8 cellular contexts compared by ENCODE assay signal in genomic region chr19:52820472-52821205, GRCh38. TPM values are rescaled to one million over a fixed set of nuclear protein-coding genes. Genes with fewer than 3 reads are reported as not detected.
DNase-seq lines count a peak whose midpoint lies in the region; ATAC-seq and TF ChIP-seq lines count a peak whose summit lies in the region.
"Not testable (repeated sequence)": the region's sequence is repeated elsewhere in the genome, so short reads cannot be mapped to it uniquely, and the experiment has no call there.

No MANE protein-coding gene starts in this region.

- not testable (repeated sequence) for TF ChIP-seq RAD21 in SK-N-SH (IDR thresholded peaks at IDR 0.05; ENCODE audit: low read length)

- H3K27me3 ChIP-seq in CD8-positive, alpha-beta T cell (ENCODE audit: insufficient read depth, low read length); HL-60 (ENCODE audit: insufficient read depth, poor library complexity, severe bottlenecking); SK-N-SH (ENCODE audit: insufficient read depth); adrenal gland; muscle layer of duodenum (ENCODE audit: low read depth, low read length): not testable (repeated sequence)

- peak overlapping the region; percentile 94 for H3K4me3 Mint-ChIP-seq in CD8-positive, alpha-beta T cell

- WGBS in SK-N-SH (ENCODE audit: low lambda C conversion rate): 16% methylated on average over 19 of the region's 20 CpGs
- 6 to 16% (median 10%) methylated on average over 9 to 20 of the region's 20 CpGs for WGBS in adrenal gland, 4 donors

- TF ChIP-seq POLR2A in adrenal gland (IDR thresholded peaks at IDR 0.05): not testable (repeated sequence)

- not testable (repeated sequence) for TF ChIP-seq EP300 in SK-N-SH (IDR thresholded peaks at IDR 0.05; ENCODE audit: borderline replicate concordance in 1 of 2, low read depth in 1 of 2, low read length in 1 of 2)

- DNase-seq in CD8-positive, alpha-beta T cell: peak in 3 of 7 experiments; percentile 4 to 30 (median 23)
- DNase-seq in HL-60 (ENCODE audit: low read depth in 1 of 2, low spot score in 1 of 2) (peak in 1 of 2 experiments; percentile 38), SK-N-SH (peak; percentile 17), adrenal gland (peak in 6 of 7 donors; percentile 29 to 55 (median 34)), foreskin melanocyte (peak; percentile 6)
- DNase-seq in stimulated activated CD4-positive, alpha-beta T cell treated with anti-CD3 and anti-CD28 coated beads, TNF-alpha, amount 100 ng/mL, for 48 hours (ENCODE audit: low read depth in 3 of 3): peak in 2 of 3 donors; percentile 2 to 8

- peak overlapping the region; percentile 86; the same call in 1 of the 2 replicates for H2AFZ ChIP-seq in SK-N-SH (ENCODE audit: low read depth)

- H3K9me3 Mint-ChIP-seq in CD8-positive, alpha-beta T cell: not testable (repeated sequence)

- not testable (repeated sequence) for H3F3A ChIP-seq in SK-N-SH (replicated peaks; ENCODE audit: insufficient read depth)

- not testable (repeated sequence) for H3K79me2 ChIP-seq in SK-N-SH (ENCODE audit: insufficient read depth)

- CTCF ChIA-PET in CD8-positive, alpha-beta T cell (lab: Charles Lee); SK-N-SH (lab: Yijun Ruan, JAX): not testable (repeated sequence)

- H3K4me1 ChIP-seq in CD8-positive, alpha-beta T cell (ENCODE audit: insufficient read depth, low read length); SK-N-SH (ENCODE audit: control insufficient read depth in 1 of 2, insufficient read depth in 2 of 2, low read depth in 1 of 2, low read length in 1 of 2); adrenal gland (replicated peaks in 1 of 2); muscle layer of duodenum (ENCODE audit: control insufficient read depth in 1 of 2, insufficient read depth in 2 of 2, low read length in 2 of 2): not testable (repeated sequence)

- H3K27ac Mint-ChIP-seq in CD8-positive, alpha-beta T cell: peak overlapping the region; percentile 86

- H3K4me1 Mint-ChIP-seq in CD8-positive, alpha-beta T cell (ENCODE audit: low read depth): peaks cover 21% of the 10 kb centered on the region

- not testable (repeated sequence) for H3K36me3 ChIP-seq in CD8-positive, alpha-beta T cell (ENCODE audit: insufficient read depth, low read length); adrenal gland (replicated peaks in 1 of 2); muscle layer of duodenum (ENCODE audit: control insufficient read depth in 1 of 2, insufficient read depth in 2 of 2, low read length in 2 of 2)
- peaks cover 2 to 13% of the 10 kb centered on the region in 2 experiments for H3K36me3 ChIP-seq in SK-N-SH (replicated peaks in 1 of 2; ENCODE audit: control insufficient read depth in 1 of 2, insufficient read depth in 2 of 2, low read length in 1 of 2)

- POLR2A ChIA-PET in CD8-positive, alpha-beta T cell (lab: Charles Lee); SK-N-SH (lab: Yijun Ruan, JAX): not testable (repeated sequence)

- peak overlapping the region; percentile 85 for H3K4me2 ChIP-seq in SK-N-SH

- ATAC-seq in CD8-positive, alpha-beta T cell: peak; percentile 7
- peak; percentile 44 for ATAC-seq in GM21447 (IDR thresholded peaks at IDR 0.05; ENCODE audit: unreplicated experiment)

- peak overlapping the region; percentile 66 for H3K4me3 ChIP-seq in CD8-positive, alpha-beta T cell (ENCODE audit: low read depth, low read length)
- H3K4me3 ChIP-seq in HL-60 (replicated peaks; ENCODE audit: insufficient read depth, low read length) (peak overlapping the region; percentile 59), SK-N-SH (ENCODE audit: low read depth in 2 of 2, low read length in 1 of 2) (peak overlapping the region; percentile 56 to 74), adrenal gland (peak overlapping the region; percentile 15 to 84 (median 53)), muscle layer of duodenum (ENCODE audit: low read depth in 1 of 2, low read length in 2 of 2) (peak overlapping the region; percentile 64 to 65)

- not testable (repeated sequence) for H3K27me3 Mint-ChIP-seq in CD8-positive, alpha-beta T cell (ENCODE audit: low read depth)

- intact Hi-C loops in CD8-positive, alpha-beta T cell (cut with DNase I, micrococcal nuclease): loop anchor here (1.0 to 2.0 kb wide), 2 partner anchors 36 to 37 kb away; partner anchors contain the start of gene ZNF468 (in 2 of the 2)
- intact Hi-C loops in adrenal gland (cut with DNase I): not testable (repeated sequence)

- H3K27ac ChIP-seq in CD8-positive, alpha-beta T cell (ENCODE audit: low read depth, low read length): peak overlapping the region; percentile 60
- H3K27ac ChIP-seq in HL-60 (replicated peaks) (peak overlapping the region; percentile 73), adrenal gland (peak overlapping the region in 3 of 5 donors; percentile 21 to 44 (median 35))
- not testable (repeated sequence) for H3K27ac ChIP-seq in SK-N-SH (ENCODE audit: low read depth in 2 of 2, low read length in 1 of 2); muscle layer of duodenum (ENCODE audit: low read length)

- peak overlapping the region; percentile 65 for H3K9ac ChIP-seq in SK-N-SH

- TF ChIP-seq CTCF in CD8-positive, alpha-beta T cell (IDR thresholded peaks at IDR 0.05); HL-60 (IDR thresholded peaks at IDR 0.05; ENCODE audit: insufficient read depth, low read length); SK-N-SH (IDR thresholded peaks at IDR 0.05); adrenal gland (IDR thresholded peaks at IDR 0.05): not testable (repeated sequence)

- H3K9me2 ChIP-seq in SK-N-SH: not testable (repeated sequence)

- H3K36me3 Mint-ChIP-seq in CD8-positive, alpha-beta T cell: peaks cover 37% of the 10 kb centered on the region

- H3K9me3 ChIP-seq in CD8-positive, alpha-beta T cell (ENCODE audit: low read length); SK-N-SH; adrenal gland (replicated peaks in 1 of 3); muscle layer of duodenum (ENCODE audit: control insufficient read depth in 1 of 2, low read length in 2 of 2): not testable (repeated sequence)

- not testable (repeated sequence) for H4K20me1 ChIP-seq in SK-N-SH (ENCODE audit: insufficient read depth)

RNA-seq across cellular contexts. Expression of gene ZNF28, which starts 0.8 kb away (rescaled TPM):
- 1 to 10 TPM; 1.7 to 3.0 TPM for total RNA-seq in CD8-positive, alpha-beta T cell
- polyA plus RNA-seq in SK-N-SH (2012; rRNA removed) (4.8 and 6.5 TPM in 2 replicates), adrenal gland (10 to 100 TPM in 1 of 3 donors, 1 to 10 TPM in 2; 2.1 to 32.2 (median 2.7) TPM)
- 5.8 and 6.8 TPM in 2 replicates for polyA plus RNA-seq in SK-N-SH (2012; cell fraction: cytosol; rRNA removed)
- polyA plus RNA-seq in SK-N-SH (2012; cell fraction: nucleus; rRNA removed): 1.9 and 4.2 TPM in 2 replicates
- 10 to 100 TPM; 11.3 to 27.0 (median 16.1) TPM for total RNA-seq in adrenal gland

RNA-seq across cellular contexts. Expression of gene ZNF600, which starts 34.0 kb away (rescaled TPM):
- 10 to 100 TPM; 17.5 to 17.8 TPM for total RNA-seq in CD8-positive, alpha-beta T cell
- polyA plus RNA-seq in SK-N-SH (2012; rRNA removed): 9.9 and 12.3 TPM in 2 replicates
- 3.6 and 3.7 TPM in 2 replicates for polyA plus RNA-seq in SK-N-SH (2012; cell fraction: cytosol; rRNA removed)
- polyA plus RNA-seq in SK-N-SH (2012; cell fraction: nucleus; rRNA removed): 68.4 and 69.9 TPM in 2 replicates
- total RNA-seq in adrenal gland: 10 to 100 TPM in 1 of 8 donors, 1 to 10 TPM in 6, under 1 TPM in 1; 0.42 to 17.7 (median 4.9) TPM
- 10 to 100 TPM in 1 of 3 donors, 1 to 10 TPM in 2; 8.0 to 17.1 (median 9.7) TPM for polyA plus RNA-seq in adrenal gland

RNA-seq across cellular contexts. Expression of gene ZNF468, which starts 36.8 kb away (rescaled TPM):
- total RNA-seq in CD8-positive, alpha-beta T cell: 10 to 100 TPM; 19.0 to 19.8 TPM
- polyA plus RNA-seq in SK-N-SH (2012; rRNA removed): 7.8 and 11.2 TPM in 2 replicates
- 10.5 and 11.3 TPM in 2 replicates for polyA plus RNA-seq in SK-N-SH (2012; cell fraction: cytosol; rRNA removed)
- 8.9 and 16.7 TPM in 2 replicates for polyA plus RNA-seq in SK-N-SH (2012; cell fraction: nucleus; rRNA removed)
- total RNA-seq in adrenal gland: 100 to 1,000 TPM in 1 of 8 donors, 10 to 100 TPM in 7; 10.7 to 109 (median 17.8) TPM
- 10 to 100 TPM in 1 of 3 donors, 1 to 10 TPM in 2; 5.5 to 30.6 (median 5.6) TPM for polyA plus RNA-seq in adrenal gland
